Comparison of ENCODE assay signal across 12 cellular contexts in genomic region chr20:48329676-48330644, GRCh38.
A peak's percentile ranks its signal among the peaks of the same experiment; 100 is the strongest.
DNase-seq lines count a peak whose midpoint lies in the region; ATAC-seq, FAIRE-seq and TF ChIP-seq lines count a peak whose summit lies in the region.
"Had no signal": no experiment of that assay in that cellular context is flagged by ENCODE, and none has a peak within 500 bp of the region (broad histone marks: within the 10 kb centered on the region; RNA-seq: fewer than 3 reads in every experiment).

No MANE protein-coding gene starts in this region.

- no peak overlapping the region for H2AFZ ChIP-seq in OCI-LY1 (ENCODE audit: low read length)

- no peaks in the 10 kb centered on the region for H3K36me3 ChIP-seq in OCI-LY1 (ENCODE audit: insufficient read depth, low read length)
- H3K36me3 ChIP-seq: neutrophil had no signal

- ATAC-seq in A549 (peak; percentile 51 to 83; a peak in 5 of 6 replicates), GM19351 (IDR thresholded peaks at IDR 0.05; ENCODE audit: unreplicated experiment) (no peak)

- H3K9me2 ChIP-seq in OCI-LY1 (ENCODE audit: low read depth, low read length) = no peaks in the 10 kb centered on the region

- no peak overlapping the region for H3K27ac Mint-ChIP-seq in activated CD4-positive, alpha-beta T cell treated with anti-CD3 and anti-CD28 coated beads, Interleukin-2, amount 10 ng/mL, durations not matched to agents 24 days and 14 days
- H3K27ac Mint-ChIP-seq: activated CD4-positive, alpha-beta memory T cell treated with anti-CD3 and anti-CD28 coated beads for 36 hours had no signal

- intact Hi-C loops in activated CD4-positive, alpha-beta T cell treated with anti-CD3 and anti-CD28 coated beads, Interleukin-2, amount 10 ng/mL, durations not matched to agents 24 days and 14 days (cut with micrococcal nuclease) = no loop called here

- no peak overlapping the region for H3K4me3 Mint-ChIP-seq in activated CD4-positive, alpha-beta T cell treated with anti-CD3 and anti-CD28 coated beads, Interleukin-2, amount 10 ng/mL, durations not matched to agents 24 days and 14 days
- H3K4me3 Mint-ChIP-seq: activated CD4-positive, alpha-beta memory T cell treated with anti-CD3 and anti-CD28 coated beads for 36 hours had no signal

- no peak for TF ChIP-seq EP300 in A549 (IDR thresholded peaks at IDR 0.05)

- H3K9ac ChIP-seq in OCI-LY1 (ENCODE audit: low read length) = no peak overlapping the region

- DNase-seq in A549 (ENCODE audit: low read depth in 1 of 2, low spot score in 1 of 2) = peak; percentile 16 to 39
- peak; percentile 27 for DNase-seq in fibroblast of pulmonary artery (ENCODE audit: low read depth)
- no peak for DNase-seq in activated CD4-positive, alpha-beta T cell treated with anti-CD3 and anti-CD28 coated beads, Interleukin-2, amount 10 ng/mL, durations not matched to agents 24 days and 14 days
- no peak for DNase-seq in hypothalamus (lab: John Stamatoyannopoulos, UW)
- DNase-seq in stimulated activated CD4-positive, alpha-beta T cell treated with anti-CD3 and anti-CD28 coated beads, Interleukin-4, amount 100 ng/mL, for 24 hours = no peak
- DNase-seq: activated CD4-positive, alpha-beta memory T cell treated with anti-CD3 and anti-CD28 coated beads for 36 hours; NCI-H1048 had no signal

- peaks cover 6% of the 10 kb centered on the region for H3K27me3 Mint-ChIP-seq in activated CD4-positive, alpha-beta T cell treated with anti-CD3 and anti-CD28 coated beads, Interleukin-2, amount 10 ng/mL, durations not matched to agents 24 days and 14 days

- peak; percentile 25; the same call in 2 of the 3 replicates for TF ChIP-seq CTCF in A549 (IDR thresholded peaks at IDR 0.05)
- TF ChIP-seq CTCF in GM12874 (IDR thresholded peaks at IDR 0.05; ENCODE audit: insufficient read depth, low read depth, low read length) = peak; percentile 36; the same call in 1 of the 2 replicates
- TF ChIP-seq CTCF in OCI-LY1 (IDR thresholded peaks at IDR 0.05; ENCODE audit: low read length) = peak; percentile 30; the same call in 1 of the 2 replicates
- peak; percentile 31 for TF ChIP-seq CTCF in fibroblast of pulmonary artery (IDR thresholded peaks at IDR 0.05; ENCODE audit: low read length, missing control alignments)

- no peaks in the 10 kb centered on the region for H3K9me3 Mint-ChIP-seq in activated CD4-positive, alpha-beta T cell treated with anti-CD3 and anti-CD28 coated beads, Interleukin-2, amount 10 ng/mL, durations not matched to agents 24 days and 14 days
- H3K9me3 Mint-ChIP-seq: activated CD4-positive, alpha-beta memory T cell treated with anti-CD3 and anti-CD28 coated beads for 36 hours had no signal

- FAIRE-seq in A549 (lab: Jason Lieb, UNC) = no peak
- FAIRE-seq: H54 had no signal

- H3K36me3 Mint-ChIP-seq in activated CD4-positive, alpha-beta T cell treated with anti-CD3 and anti-CD28 coated beads, Interleukin-2, amount 10 ng/mL, durations not matched to agents 24 days and 14 days (ENCODE audit: low read depth) = no peaks in the 10 kb centered on the region
- H3K36me3 Mint-ChIP-seq: activated CD4-positive, alpha-beta memory T cell treated with anti-CD3 and anti-CD28 coated beads for 36 hours had no signal

- H3K4me2 ChIP-seq in A549 (peak overlapping the region; percentile 55), OCI-LY1 (ENCODE audit: low read length) (no peak overlapping the region)

- no peaks in the 10 kb centered on the region for H3K79me2 ChIP-seq in OCI-LY1 (ENCODE audit: insufficient read depth, low read length)

- CTCF ChIA-PET in A549 (lab: Yijun Ruan, JAX) = interaction anchor here (0.7 to 1.5 kb wide), 6 partner anchors 8 to 578 kb away, joined by 3 to 6 read pairs (median 3); partner anchors contain the start of gene SULF2

- 64% methylated on average over 8 of the region's 8 CpGs for whole genome bisulfite sequencing in A549 (ENCODE audit: missing lambda C conversion rate)

- no peaks in the 10 kb centered on the region for H4K20me1 ChIP-seq in OCI-LY1 (ENCODE audit: insufficient read depth, low read length)

- H3K4me1 ChIP-seq in A549 (peaks cover 43% of the 10 kb centered on the region), OCI-LY1 (ENCODE audit: insufficient read depth, low read length, severe bottlenecking) (no peaks in the 10 kb centered on the region)

- no peaks in the 10 kb centered on the region for H3K9me3 ChIP-seq in A549
- H3K9me3 ChIP-seq in OCI-LY1 (ENCODE audit: low read length) = no peaks in the 10 kb centered on the region
- H3K9me3 ChIP-seq: neutrophil had no signal

- peak overlapping the region; percentile 36 to 66; a peak in 4 of 6 replicates for H3K27ac ChIP-seq in A549
- H3K27ac ChIP-seq in OCI-LY1 (ENCODE audit: low read depth, low read length, poor library complexity, severe bottlenecking) = no peak overlapping the region
- H3K27ac ChIP-seq: neutrophil had no signal

- peaks cover 6% of the 10 kb centered on the region; the same call in 1 of the 2 replicates for H3K27me3 ChIP-seq in OCI-LY1 (ENCODE audit: insufficient read depth, low read length)

- POLR2A ChIA-PET in A549 (lab: Yijun Ruan, JAX) = no interaction called here

- TF ChIP-seq RAD21 in A549 (conservative IDR thresholded peaks at IDR 0.05 in 1 of 2, IDR thresholded peaks at IDR 0.05 in 1 of 2) = peak; percentile 31 to 45; a peak in 2 of 5 replicates

- H3K4me1 Mint-ChIP-seq in activated CD4-positive, alpha-beta T cell treated with anti-CD3 and anti-CD28 coated beads, Interleukin-2, amount 10 ng/mL, durations not matched to agents 24 days and 14 days = no peaks in the 10 kb centered on the region

- TF ChIP-seq POLR2A in A549 (IDR thresholded peaks at IDR 0.05; ENCODE audit: low read length) = no peak

- no peak overlapping the region for H3K4me3 ChIP-seq in A549
- no peak overlapping the region for H3K4me3 ChIP-seq in OCI-LY1 (ENCODE audit: low read depth, low read length, poor library complexity, severe bottlenecking)
- H3K4me3 ChIP-seq in fibroblast of pulmonary artery (replicated peaks; ENCODE audit: low read depth, low read length) = no peak overlapping the region

- no peaks in the 10 kb centered on the region for H3F3A ChIP-seq in OCI-LY1 (ENCODE audit: insufficient read depth, low read length)

TF ChIP-seq in A549, 52 proteins besides CTCF, POLR2A, EP300 and RAD21:
- TF ChIP-seq SMC3 (IDR thresholded peaks at IDR 0.05) (0 out of 3 replicates have a peak, but pooled peaks have one; percentile 19), HOXB5 (CRISPR knock-in tag; IDR thresholded peaks at IDR 0.05) (no peak), BHLHE40 (IDR thresholded peaks at IDR 0.05; ENCODE audit: low read depth, low read length) (no peak), RCOR1 (IDR thresholded peaks at IDR 0.05; ENCODE audit: low read depth, low read length) (no peak), FOSL2 (IDR thresholded peaks at IDR 0.05) (no peak), FOSL2 (CRISPR knock-in tag; IDR thresholded peaks at IDR 0.05) (peak; percentile 15; the same call in 1 of the 2 replicates), REST (IDR thresholded peaks at IDR 0.05) (no peak)

Comparison
In these comparisons a context has a peak if more than half of its experiments do, and no peak if none do; other contexts are left out.
1. DNase-seq: peak in A549 (2 of 2) and fibroblast of pulmonary artery (single experiment); none in activated CD4-positive, alpha-beta T cell treated with anti-CD3 and anti-CD28 coated beads, Interleukin-2, amount 10 ng/mL, durations not matched to agents 24 days and 14 days (single experiment), hypothalamus (0 of 51) and stimulated activated CD4-positive, alpha-beta T cell treated with anti-CD3 and anti-CD28 coated beads, Interleukin-4, amount 100 ng/mL, for 24 hours (single experiment).
2. Peak in every context shown above with its lines, with median percentiles within 50 percentile points of each other: CTCF ChIP-seq.